1 cellular context compared by ENCODE assay signal in genomic region chr3:51967384-51968174, GRCh38.
TF ChIP-seq lines count a peak whose summit lies in the region.

PCBP4 (minus strand) TSS chr3:51967454; CDS start chr3:51961240, 6,214 bp downstream.

TF ChIP-seq in HepG2, 621 proteins besides CTCF, POLR2A, EP300 and RAD21 (continued from another document and continues in another):
- TF ChIP-seq ZNF280D (CRISPR knock-in tag; IDR thresholded peaks at IDR 0.05) (no peak), BORCS8-MEF2B (CRISPR knock-in tag; IDR thresholded peaks at IDR 0.05) (0 out of 2 replicates have a peak, but pooled peaks have one; percentile 36), ZNF124 (CRISPR knock-in tag; IDR thresholded peaks at IDR 0.05) (0 out of 2 replicates have a peak, but pooled peaks have one; percentile 15), ZNF143 (CRISPR knock-in tag; IDR thresholded peaks at IDR 0.05) (no peak), ZBTB7B (CRISPR knock-in tag; IDR thresholded peaks at IDR 0.05) (peak; percentile 20; the same call in 1 of the 2 replicates), GPN1 (CRISPR knock-in tag; IDR thresholded peaks at IDR 0.05; ENCODE audit: borderline replicate concordance) (no peak), PHF8 (CRISPR knock-in tag; IDR thresholded peaks at IDR 0.05) (peak; percentile 46; the same call in 1 of the 2 replicates), MXI1 (IDR thresholded peaks at IDR 0.05; ENCODE audit: borderline replicate concordance, low read depth, low read length) (peak; percentile 47; the same call in 1 of the 3 replicates), RBM39 (IDR thresholded peaks at IDR 0.05; ENCODE audit: low read depth, low read length, poor library complexity, severe bottlenecking) (peak; percentile 41), ARID5B (CRISPR knock-in tag; IDR thresholded peaks at IDR 0.05) (no peak), RERE (CRISPR knock-in tag; IDR thresholded peaks at IDR 0.05; ENCODE audit: low read depth) (no peak), CSRNP1 (CRISPR knock-in tag; IDR thresholded peaks at IDR 0.05) (0 out of 2 replicates have a peak, but pooled peaks have one; percentile 20), CHD4 (IDR thresholded peaks at IDR 0.05; ENCODE audit: borderline replicate concordance, low read length) (no peak), HOXA5 (CRISPR knock-in tag; IDR thresholded peaks at IDR 0.05) (no peak), SIN3A (IDR thresholded peaks at IDR 0.05; ENCODE audit: borderline replicate concordance, low read depth, low read length) (no peak; the same call in 1 of the 2 replicates), ZNF260 (CRISPR knock-in tag; IDR thresholded peaks at IDR 0.05; ENCODE audit: borderline replicate concordance, low read depth) (no peak), DBP (CRISPR knock-in tag; IDR thresholded peaks at IDR 0.05; ENCODE audit: not compliant biosample characterization) (no peak), ZNF20 (CRISPR knock-in tag; IDR thresholded peaks at IDR 0.05) (no peak), SOX5 (CRISPR knock-in tag; IDR thresholded peaks at IDR 0.05; ENCODE audit: borderline replicate concordance) (no peak), JARID2 (CRISPR knock-in tag; IDR thresholded peaks at IDR 0.05; ENCODE audit: insufficient replicate concordance) (no peak), CENPT (CRISPR knock-in tag; IDR thresholded peaks at IDR 0.05; ENCODE audit: low read depth) (no peak), ZNF142 (CRISPR knock-in tag; IDR thresholded peaks at IDR 0.05) (no peak; the same call in 1 of the 2 replicates), ZNF451 (CRISPR knock-in tag; IDR thresholded peaks at IDR 0.05) (no peak), RBFOX2 (IDR thresholded peaks at IDR 0.05; ENCODE audit: low read depth, low read length) (peak; percentile 80), ZNF326 (CRISPR knock-in tag; IDR thresholded peaks at IDR 0.05; ENCODE audit: borderline replicate concordance) (peak; percentile 97), TARDBP (CRISPR knock-in tag; IDR thresholded peaks at IDR 0.05) (no peak; the same call in 1 of the 2 replicates), MEIS2 (CRISPR knock-in tag; IDR thresholded peaks at IDR 0.05) (no peak; the same call in 1 of the 2 replicates), ZFY (CRISPR knock-in tag; IDR thresholded peaks at IDR 0.05) (peak; percentile 71), AGO2 (optimal IDR thresholded peaks at IDR 0.05; ENCODE audit: low read depth, low read length) (peak; percentile 99), ZNF34 (CRISPR knock-in tag; IDR thresholded peaks at IDR 0.05; ENCODE audit: borderline replicate concordance) (peak; percentile 37; the same call in 1 of the 2 replicates), ASH2L (IDR thresholded peaks at IDR 0.05; ENCODE audit: insufficient read length, low read depth, low read length) (peak; percentile 43), ZSCAN30 (CRISPR knock-in tag; IDR thresholded peaks at IDR 0.05) (no peak)
- TF ChIP-seq, protein P1, sequence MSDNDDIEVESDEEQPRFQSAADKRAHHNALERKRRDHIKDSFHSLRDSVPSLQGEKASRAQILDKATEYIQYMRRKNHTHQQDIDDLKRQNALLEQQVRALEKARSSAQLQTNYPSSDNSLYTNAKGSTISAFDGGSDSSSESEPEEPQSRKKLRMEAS (IDR thresholded peaks at IDR 0.05): peak; percentile 40; the same call in 1 of the 2 replicates
- TF ChIP-seq, protein P2, sequence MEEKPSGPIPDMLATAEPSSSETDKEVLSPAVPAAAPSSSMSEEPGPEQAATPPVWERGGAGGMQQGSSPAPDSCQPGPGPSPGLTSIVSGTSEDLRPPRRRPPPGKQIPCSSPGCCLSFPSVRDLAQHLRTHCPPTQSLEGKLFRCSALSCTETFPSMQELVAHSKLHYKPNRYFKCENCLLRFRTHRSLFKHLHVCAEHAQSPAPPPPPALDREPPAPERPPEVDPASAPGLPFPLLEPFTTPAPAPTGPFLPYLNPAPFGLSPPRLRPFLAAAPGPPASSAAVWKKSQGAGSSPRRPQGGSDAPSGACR (CRISPR knock-in tag; IDR thresholded peaks at IDR 0.05): no peak
